Comparison of ENCODE assay signal across 29 cellular contexts in the genomic region with DNA sequence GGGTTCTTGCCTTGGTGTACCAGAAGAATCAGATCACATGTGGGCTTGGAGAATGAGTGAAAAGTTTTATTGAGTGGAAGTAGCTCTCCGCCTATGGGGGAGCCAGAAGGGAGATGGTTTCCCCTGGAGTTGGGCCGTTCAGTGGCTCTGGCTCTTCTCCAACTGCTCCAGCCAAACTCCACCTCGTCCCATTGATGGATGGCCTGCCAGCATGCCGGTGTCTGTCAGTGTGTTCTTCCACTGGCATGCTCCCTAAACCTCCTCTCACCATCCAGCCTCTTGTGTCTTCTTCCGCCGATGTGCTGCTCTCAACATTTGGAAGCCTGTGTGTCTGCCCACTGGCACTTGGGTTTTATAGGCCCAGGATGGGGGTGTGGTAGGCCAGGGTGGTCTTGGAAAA.
"Had no signal": no experiment of that assay in that cellular context is flagged by ENCODE, and none has a peak within 500 bp of the region (broad histone marks: within the 10 kb centered on the region; RNA-seq: fewer than 3 reads in every experiment).

No MANE protein-coding gene starts in this region.

- DNase-seq: natural killer cell; occipital lobe; ovary; posterior cingulate gyrus; psoas muscle; right cardiac atrium; right lobe of liver; sigmoid colon; small intestine; stimulated activated CD4-positive, alpha-beta T cell treated with anti-CD3 and anti-CD28 coated beads, Interleukin-15, amount 100 ng/mL, for 24 hours; stimulated activated CD4-positive, alpha-beta T cell treated with anti-CD3 and anti-CD28 coated beads, Interleukin-2, amount 100 ng/mL, for 24 hours; stimulated activated CD4-positive, alpha-beta T cell treated with anti-CD3 and anti-CD28 coated beads, Interleukin-2, amount 100 ng/mL, for 48 hours; stimulated activated CD4-positive, alpha-beta T cell treated with anti-CD3 and anti-CD28 coated beads, Interleukin-4, amount 100 ng/mL, for 24 hours; stimulated activated naive CD4-positive, alpha-beta T cell; stimulated activated naive CD8-positive, alpha-beta T cell treated with anti-CD3 and anti-CD28 coated beads, Interleukin-15, amount 100 ng/mL, for 72 hours; stimulated activated naive CD8-positive, alpha-beta T cell treated with anti-CD3 and anti-CD28 coated beads, Interleukin-15, Interleukin-2, amounts not matched to agents 100 U/mL and 50 U/mL, for 24 hours; substantia nigra; testis; tibial artery; transverse colon had no signal

- H3K27ac ChIP-seq: neural progenitor cell, ovary, parathyroid adenoma, psoas muscle, right lobe of liver, sigmoid colon, suprapubic skin, testis, tibial artery, transverse colon, vagina had no signal

- FAIRE-seq: small intestine, urothelium cell line had no signal

- H3K4me2 ChIP-seq: neural progenitor cell had no signal

- H3K4me1 ChIP-seq: neural progenitor cell, parathyroid adenoma, psoas muscle, testis, tibial artery, transverse colon, vagina had no signal

- H3K9ac ChIP-seq: neural progenitor cell, parathyroid adenoma had no signal

- H3K9me3 Mint-ChIP-seq: stimulated activated naive CD8-positive, alpha-beta T cell treated with anti-CD3 and anti-CD28 coated beads, Interleukin-15, amount 100 ng/mL, for 72 hours had no signal

- H3K27ac Mint-ChIP-seq: natural killer cell; neural progenitor cell; progenitor cell of endocrine pancreas; stimulated activated memory B cell treated with anti-CD40 and anti-IgM and Interleukin-4, amounts not matched to agents 10 μg/mL and 1 μg/mL and 100 μg/mL, for 72 hours; type B pancreatic cell had no signal

- H3K4me3 ChIP-seq: neural progenitor cell, ovary, psoas muscle, right lobe of liver, sigmoid colon, suprapubic skin, testis, tibial artery, transverse colon, vagina had no signal

- H3K79me2 ChIP-seq: parathyroid adenoma had no signal

- H3K9me3 ChIP-seq: ovary, psoas muscle, right lobe of liver, sigmoid colon, suprapubic skin, testis, tibial artery, transverse colon, vagina had no signal

- H3K27me3 ChIP-seq: neural progenitor cell, ovary, right lobe of liver, sigmoid colon, suprapubic skin, testis, tibial artery, transverse colon, vagina had no signal

- H3K36me3 ChIP-seq: neural progenitor cell, ovary, right lobe of liver, sigmoid colon, suprapubic skin, tibial artery, transverse colon, vagina had no signal

- H3K4me1 Mint-ChIP-seq: natural killer cell; neural progenitor cell; stimulated activated memory B cell treated with anti-CD40 and anti-IgM and Interleukin-4, amounts not matched to agents 10 μg/mL and 1 μg/mL and 100 μg/mL, for 72 hours; stimulated activated naive CD8-positive, alpha-beta T cell treated with anti-CD3 and anti-CD28 coated beads, Interleukin-15, amount 100 ng/mL, for 72 hours had no signal

- H3K4me3 Mint-ChIP-seq: natural killer cell; nephron; neural progenitor cell; stimulated activated memory B cell treated with anti-CD40 and anti-IgM and Interleukin-4, amounts not matched to agents 10 μg/mL and 1 μg/mL and 100 μg/mL, for 72 hours; stimulated activated naive CD8-positive, alpha-beta T cell treated with anti-CD3 and anti-CD28 coated beads, Interleukin-15, amount 100 ng/mL, for 72 hours; type B pancreatic cell had no signal

- H3K36me3 Mint-ChIP-seq: natural killer cell; neural progenitor cell; stimulated activated memory B cell treated with anti-CD40 and anti-IgM and Interleukin-4, amounts not matched to agents 10 μg/mL and 1 μg/mL and 100 μg/mL, for 72 hours; type B pancreatic cell had no signal

- ATAC-seq: natural killer cell; psoas muscle; stimulated activated memory B cell treated with anti-CD40 and anti-IgM and Interleukin-4, amounts not matched to agents 10 μg/mL and 1 μg/mL and 100 μg/mL, for 72 hours; stimulated activated naive CD8-positive, alpha-beta T cell treated with anti-CD3 and anti-CD28 coated beads, Interleukin-15, amount 100 ng/mL, for 72 hours; stimulated activated naive CD8-positive, alpha-beta T cell treated with anti-CD3 and anti-CD28 coated beads, Interleukin-15, Interleukin-2, amounts not matched to agents 100 U/mL and 50 U/mL, for 24 hours had no signal

- H2AFZ ChIP-seq: neural progenitor cell, parathyroid adenoma had no signal
